ENCODE assay signal across 13 cellular contexts in the genomic region with DNA sequence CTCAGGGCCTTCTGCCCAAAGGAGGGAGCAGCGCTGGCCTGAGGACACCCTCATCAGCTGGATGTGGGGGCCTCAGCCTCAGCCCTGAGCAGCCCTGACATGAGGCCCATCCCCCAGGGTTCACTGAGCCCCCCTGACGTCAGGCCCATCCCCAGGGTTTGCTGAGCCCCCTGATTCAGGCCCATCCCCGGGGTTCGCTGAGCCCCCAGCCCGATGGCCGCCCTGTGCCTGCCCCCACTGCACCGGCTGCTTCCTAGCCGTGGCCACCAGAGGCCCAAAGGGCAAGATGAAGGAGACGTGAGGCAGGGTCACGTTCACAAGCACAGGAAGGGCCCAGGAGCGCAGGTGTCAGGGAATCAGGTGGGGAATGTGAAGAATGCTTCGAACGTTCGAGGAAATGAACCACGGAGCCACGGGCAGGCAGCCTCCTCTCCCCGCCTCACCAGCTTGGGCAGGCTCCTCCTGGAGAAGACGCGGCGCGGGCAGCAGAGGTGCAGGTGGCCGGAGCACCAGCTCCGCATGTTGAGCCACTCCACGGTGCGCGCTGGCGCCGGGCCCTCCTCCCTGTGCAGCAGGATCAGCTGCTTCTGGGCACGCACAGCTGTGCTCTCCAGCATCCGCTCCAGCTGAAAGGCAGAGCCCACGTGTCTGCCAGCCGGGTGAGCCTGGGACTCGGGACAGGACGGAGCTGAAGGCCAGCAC. TPM values are rescaled to one million over a fixed set of nuclear protein-coding genes. Genes with fewer than 3 reads are reported as not detected.
DNase-seq lines count a peak whose midpoint lies in the region; ATAC-seq and TF ChIP-seq lines count a peak whose summit lies in the region.
"Had no signal": no experiment of that assay in that cellular context is flagged by ENCODE, and none has a peak within 500 bp of the region (broad histone marks: within the 10 kb centered on the region; RNA-seq: fewer than 3 reads in every experiment).

No MANE protein-coding gene starts in this region.

- H3K9me3 ChIP-seq in heart left ventricle (peaks cover 0 to 19% (median 11%) of the 10 kb centered on the region in 12 donors), right atrium auricular region (peaks cover 0 to 13% of the 10 kb centered on the region in 2 donors), right lobe of liver (peaks cover 0 to 12% (median 0%) of the 10 kb centered on the region in 4 donors), upper lobe of right lung (peaks cover 6% of the 10 kb centered on the region)

- WGBS in heart left ventricle, 4 donors = 78 to 86% (median 82%) methylated on average over 32 to 34 of the region's 34 CpGs
- 86% methylated on average over 8 of the region's 34 CpGs for WGBS in right lobe of liver (ENCODE audit: insufficient coverage, low coverage, low lambda C conversion rate, missing lambda C conversion rate)

- ATAC-seq in heart left ventricle = peak in 1 of 4 donors; percentile 7
- ATAC-seq in right lobe of liver = no peak
- no peak for ATAC-seq in upper lobe of right lung
- no peak for ATAC-seq in GM19455 (IDR thresholded peaks at IDR 0.05; ENCODE audit: unreplicated experiment)
- ATAC-seq: left colon had no signal

- TF ChIP-seq CTCF in heart left ventricle (IDR thresholded peaks at IDR 0.05) = no peak
- TF ChIP-seq CTCF in right atrium auricular region (IDR thresholded peaks at IDR 0.05) = no peak
- TF ChIP-seq CTCF in VCaP (conservative IDR thresholded peaks at IDR 0.05) = no peak
- no peak for TF ChIP-seq CTCF in right lobe of liver (IDR thresholded peaks at IDR 0.05)
- TF ChIP-seq CTCF in upper lobe of right lung (IDR thresholded peaks at IDR 0.05) = no peak

- H3K27me3 ChIP-seq in heart left ventricle (no peaks in the 10 kb centered on the region), right atrium auricular region (no peaks in the 10 kb centered on the region), right lobe of liver (no peaks in the 10 kb centered on the region), upper lobe of right lung (no peaks in the 10 kb centered on the region)

- H3K27ac ChIP-seq in heart left ventricle (no peak overlapping the region), right atrium auricular region (no peak overlapping the region), VCaP (peak overlapping the region; percentile 93), right lobe of liver (no peak overlapping the region), upper lobe of right lung (no peak overlapping the region)

- peaks cover 0 to 4% (median 0%) of the 10 kb centered on the region in 9 donors for H3K36me3 ChIP-seq in heart left ventricle
- peaks cover 3% of the 10 kb centered on the region for H3K36me3 ChIP-seq in right atrium auricular region
- no peaks in the 10 kb centered on the region for H3K36me3 ChIP-seq in right lobe of liver
- H3K36me3 ChIP-seq in upper lobe of right lung = no peaks in the 10 kb centered on the region

- TF ChIP-seq POLR2A in heart left ventricle (IDR thresholded peaks at IDR 0.05) (no peak), right lobe of liver (IDR thresholded peaks at IDR 0.05) (no peak)

- no peak overlapping the region for H3K4me3 ChIP-seq in heart left ventricle
- H3K4me3 ChIP-seq in right atrium auricular region = no peak overlapping the region
- H3K4me3 ChIP-seq in right lobe of liver = no peak overlapping the region
- no peak overlapping the region for H3K4me3 ChIP-seq in upper lobe of right lung

- intact Hi-C loops in heart left ventricle (cut with DNase I) = no loop called here
- intact Hi-C loops in right lobe of liver (cut with DNase I) = no loop called here
- intact Hi-C loops in upper lobe of right lung (cut with DNase I) = no loop called here

- H3K4me1 ChIP-seq in heart left ventricle (peaks cover 0 to 15% (median 0%) of the 10 kb centered on the region in 12 donors), right atrium auricular region (no peaks in the 10 kb centered on the region), right lobe of liver (peaks cover 0 to 12% (median 6%) of the 10 kb centered on the region in 4 donors), upper lobe of right lung (no peaks in the 10 kb centered on the region)

- DNase-seq in heart left ventricle = peak in 4 of 5 donors; percentile 6 to 58 (median 22)
- no peak for DNase-seq in right atrium auricular region (ENCODE audit: low spot score)
- peak in 2 of 3 donors; percentile 43 to 50 for DNase-seq in right lobe of liver
- DNase-seq in upper lobe of right lung = peak; percentile 58
- no peak for DNase-seq in NCI-H2107 (lab: John Stamatoyannopoulos, UW)
- no peak for DNase-seq in MV-4-11 (lab: John Stamatoyannopoulos, UW)
- DNase-seq: activated T-cell treated with anti-CD3 and anti-CD28 coated beads, Interleukin-2, amount 50 U/mL, for 1 hour; amniotic stem cell; stimulated activated CD4-positive, alpha-beta T cell treated with anti-CD3 and anti-CD28 coated beads, Interleukin-4, amount 100 ng/mL, for 1 hour had no signal

RNA-seq across cellular contexts. Expression of a gene that starts 19.6 kb away (rescaled TPM):
- total RNA-seq in heart left ventricle (10 to 100 TPM in 8 of 9 donors, 1 to 10 TPM in 1; 7.5 to 21.0 (median 12.6) TPM), right atrium auricular region (10 to 100 TPM; 16.2 to 26.2 TPM), right lobe of liver (10 to 100 TPM; 15.6 to 55.4 (median 20.1) TPM), upper lobe of right lung (23.9 TPM)
- polyA plus RNA-seq in heart left ventricle = 10 to 100 TPM; 17.3 to 22.1 TPM

RNA-seq across cellular contexts. Expression of a gene that starts 37.6 kb away (rescaled TPM):
- total RNA-seq in heart left ventricle = not detected
- not detected for polyA plus RNA-seq in heart left ventricle
- not detected for total RNA-seq in right atrium auricular region
- total RNA-seq in right lobe of liver = 10 to 100 TPM in 2 of 6 experiments, 1 to 10 TPM in 4; 3.3 to 11.5 (median 7.5) TPM
- not detected for total RNA-seq in upper lobe of right lung

RNA-seq across cellular contexts. Expression of a gene that starts 55.6 kb away (rescaled TPM):
- total RNA-seq in heart left ventricle = 1 to 10 TPM in 8 of 9 donors, under 1 TPM in 1; 0.81 to 5.5 (median 2.7) TPM
- polyA plus RNA-seq in heart left ventricle = 1 to 10 TPM in 1 of 2 donors, under 1 TPM in 1; 0.44 to 4.1 TPM
- 1 to 10 TPM in 1 of 2 donors, under 1 TPM in 1; 0.94 to 3.4 TPM for total RNA-seq in right atrium auricular region
- total RNA-seq in right lobe of liver = 1 to 10 TPM; 4.7 to 8.0 (median 5.7) TPM
- total RNA-seq in upper lobe of right lung = 6.5 TPM
- total RNA-seq: G401 had no signal

RNA-seq across cellular contexts. Expression of a gene that starts 55.8 kb away (rescaled TPM):
- 10 to 100 TPM in 2 of 9 donors, 1 to 10 TPM in 7; 4.1 to 12.9 (median 8.6) TPM for total RNA-seq in heart left ventricle
- polyA plus RNA-seq in heart left ventricle = 10 to 100 TPM in 1 of 2 donors, 1 to 10 TPM in 1; 5.6 to 15.2 TPM
- total RNA-seq in right atrium auricular region = 1 to 10 TPM; 5.9 to 6.0 TPM
- 10 to 100 TPM in 3 of 6 experiments, 1 to 10 TPM in 3; 3.3 to 14.4 (median 10.6) TPM for total RNA-seq in right lobe of liver
- 27.3 TPM for total RNA-seq in upper lobe of right lung

Comparison
In these comparisons a context has a peak if more than half of its experiments do, and no peak if none do; other contexts are left out.
1. DNase-seq: peak in heart left ventricle (4 of 5), right lobe of liver (2 of 3) and upper lobe of right lung (single experiment); none in right atrium auricular region (single experiment), NCI-H2107 (single experiment) and MV-4-11 (single experiment).